Comparison of ENCODE assay signal across 8 cellular contexts in genomic region chr1:245155186-245156040, GRCh38. TPM values are rescaled to one million over a fixed set of nuclear protein-coding genes. Genes with fewer than 3 reads are reported as not detected.
DNase-seq lines count a peak whose midpoint lies in the region; ATAC-seq and TF ChIP-seq lines count a peak whose summit lies in the region.

No MANE protein-coding gene starts in this region.

- peak; percentile 14 for TF ChIP-seq CTCF in progenitor cell of endocrine pancreas (IDR thresholded peaks at IDR 0.05; ENCODE audit: unreplicated experiment)

- ATAC-seq in activated CD8-positive, alpha-beta T cell treated with anti-CD3 and anti-CD28 coated beads, Interleukin-2, amount 10 ng/mL, durations not matched to agents 7 days and 5 days, result no peak
- no peak for ATAC-seq in GM18867 (IDR thresholded peaks at IDR 0.05; ENCODE audit: unreplicated experiment)
- no peak for ATAC-seq in HG02678 (IDR thresholded peaks at IDR 0.05; ENCODE audit: unreplicated experiment)

- H3K4me3 Mint-ChIP-seq in activated CD8-positive, alpha-beta T cell treated with anti-CD3 and anti-CD28 coated beads, Interleukin-2, amount 10 ng/mL, durations not matched to agents 7 days and 5 days, result peak overlapping the region; percentile 75
- peak overlapping the region; percentile 81 for H3K4me3 Mint-ChIP-seq in progenitor cell of endocrine pancreas (ENCODE audit: low read depth)

- H3K4me1 Mint-ChIP-seq in activated CD8-positive, alpha-beta T cell treated with anti-CD3 and anti-CD28 coated beads, Interleukin-2, amount 10 ng/mL, durations not matched to agents 7 days and 5 days (ENCODE audit: low read depth), result peaks cover 26% of the 10 kb centered on the region
- peaks cover 10% of the 10 kb centered on the region for H3K4me1 Mint-ChIP-seq in progenitor cell of endocrine pancreas (ENCODE audit: low read depth)

- peak; percentile 44 for DNase-seq in EH (ENCODE audit: low read depth)
- peak; percentile 40 to 42 for DNase-seq in Kasumi-1 (lab: John Stamatoyannopoulos, UW)
- DNase-seq in activated CD8-positive, alpha-beta T cell treated with anti-CD3 and anti-CD28 coated beads, Interleukin-2, amount 10 ng/mL, durations not matched to agents 7 days and 5 days, result no peak
- DNase-seq in glomerular visceral epithelial cell (ENCODE audit: extremely low spot score), result peak; percentile 34
- DNase-seq in progenitor cell of endocrine pancreas (ENCODE audit: low spot score, unreplicated experiment), result no peak
- no peak for DNase-seq in OCI-M2 (lab: John Stamatoyannopoulos, UW; ENCODE audit: unreplicated experiment)

- POLR2A ChIA-PET in activated CD8-positive, alpha-beta T cell treated with anti-CD3 and anti-CD28 coated beads, Interleukin-2, amount 10 ng/mL, durations not matched to agents 7 days and 5 days (lab: Charles Lee), result interaction anchor here (0.7 kb wide), 1 partner anchor 239 kb away, joined by 3 read pairs; no protein-coding TSS in a partner anchor

- H3K27ac Mint-ChIP-seq in activated CD8-positive, alpha-beta T cell treated with anti-CD3 and anti-CD28 coated beads, Interleukin-2, amount 10 ng/mL, durations not matched to agents 7 days and 5 days, result no peak overlapping the region
- peak overlapping the region; percentile 83 for H3K27ac Mint-ChIP-seq in progenitor cell of endocrine pancreas

- H3K27me3 Mint-ChIP-seq in activated CD8-positive, alpha-beta T cell treated with anti-CD3 and anti-CD28 coated beads, Interleukin-2, amount 10 ng/mL, durations not matched to agents 7 days and 5 days (ENCODE audit: low read depth), result peaks cover 64% of the 10 kb centered on the region
- peaks cover 32% of the 10 kb centered on the region for H3K27me3 Mint-ChIP-seq in progenitor cell of endocrine pancreas

- no peaks in the 10 kb centered on the region for H3K9me3 Mint-ChIP-seq in activated CD8-positive, alpha-beta T cell treated with anti-CD3 and anti-CD28 coated beads, Interleukin-2, amount 10 ng/mL, durations not matched to agents 7 days and 5 days (ENCODE audit: insufficient read depth)
- no peaks in the 10 kb centered on the region for H3K9me3 Mint-ChIP-seq in progenitor cell of endocrine pancreas (ENCODE audit: low read depth)

- CTCF ChIA-PET in activated CD8-positive, alpha-beta T cell treated with anti-CD3 and anti-CD28 coated beads, Interleukin-2, amount 10 ng/mL, durations not matched to agents 7 days and 5 days (lab: Charles Lee), result interaction anchor here (0.7 to 1.8 kb wide), 9 partner anchors 10 to 1296 kb away, joined by 3 to 22 read pairs (median 4); no protein-coding TSS in a partner anchor

- H3K36me3 Mint-ChIP-seq in activated CD8-positive, alpha-beta T cell treated with anti-CD3 and anti-CD28 coated beads, Interleukin-2, amount 10 ng/mL, durations not matched to agents 7 days and 5 days (ENCODE audit: low read depth), result no peaks in the 10 kb centered on the region
- no peaks in the 10 kb centered on the region for H3K36me3 Mint-ChIP-seq in progenitor cell of endocrine pancreas (ENCODE audit: insufficient read depth)

RNA-seq across cellular contexts. Expression of gene KIF26B, which starts 0.6 kb away (rescaled TPM):
- total RNA-seq in activated CD8-positive, alpha-beta T cell treated with anti-CD3 and anti-CD28 coated beads, Interleukin-2, amount 10 ng/mL, durations not matched to agents 7 days and 5 days, result under 1 TPM; 0.03 to 0.08 TPM
- 5.1 and 6.6 TPM in 2 replicates for total RNA-seq in progenitor cell of endocrine pancreas

Comparison
In these comparisons a context has a peak if more than half of its experiments do, and no peak if none do; other contexts are left out.
1. DNase-seq: peak in EH (single experiment), Kasumi-1 (2 of 2) and glomerular visceral epithelial cell (single experiment); none in activated CD8-positive, alpha-beta T cell treated with anti-CD3 and anti-CD28 coated beads, Interleukin-2, amount 10 ng/mL, durations not matched to agents 7 days and 5 days (single experiment), progenitor cell of endocrine pancreas (single experiment) and OCI-M2 (single experiment).